ENCODE assay signal across 1 cellular context in the genomic region with DNA sequence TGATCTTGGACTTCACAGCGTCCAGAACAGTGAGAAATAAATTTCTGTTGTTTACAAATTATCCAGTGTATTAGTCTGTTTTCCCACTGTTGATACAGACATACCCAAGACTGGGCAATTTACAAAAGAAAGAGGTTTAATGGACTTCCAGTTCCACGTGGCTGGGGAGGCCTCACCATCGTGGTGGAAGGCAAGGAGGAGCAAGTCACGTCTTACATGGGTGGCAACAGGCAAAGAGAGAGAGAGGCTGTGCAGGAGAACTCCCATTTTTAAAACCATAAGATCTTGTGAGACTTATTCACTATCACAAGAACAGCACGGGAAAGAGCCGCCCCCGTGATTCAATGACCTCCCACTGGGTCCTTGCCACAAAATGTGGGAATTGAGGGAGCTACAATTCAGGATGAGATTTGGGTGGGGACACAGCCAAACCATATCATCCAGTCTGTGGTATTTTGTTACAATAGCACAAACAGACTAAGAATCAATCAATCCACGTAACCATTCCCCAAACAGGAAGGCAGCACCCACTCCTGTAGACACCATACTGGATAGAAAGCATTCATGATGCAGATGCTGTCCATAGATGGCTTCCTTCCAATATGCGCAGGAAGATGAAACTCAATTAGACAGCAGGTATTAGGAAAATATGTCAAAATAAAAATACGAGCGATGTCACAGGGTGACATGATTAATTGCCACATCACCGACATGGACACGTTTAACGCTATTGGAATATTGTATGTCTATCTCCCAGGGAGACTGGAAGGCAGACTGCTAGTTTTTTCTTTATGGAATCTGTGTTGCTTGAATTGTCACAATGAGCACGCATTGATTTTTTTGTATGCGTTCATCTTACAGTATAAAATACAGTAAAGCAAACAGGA.
A peak's percentile ranks its signal among the peaks of the same experiment; 100 is the strongest.
TF ChIP-seq lines count a peak whose summit lies in the region.

No MANE protein-coding gene starts in this region.

TF ChIP-seq in K562, 482 proteins besides CTCF, POLR2A, EP300 and RAD21:
- TF ChIP-seq, protein P1, sequence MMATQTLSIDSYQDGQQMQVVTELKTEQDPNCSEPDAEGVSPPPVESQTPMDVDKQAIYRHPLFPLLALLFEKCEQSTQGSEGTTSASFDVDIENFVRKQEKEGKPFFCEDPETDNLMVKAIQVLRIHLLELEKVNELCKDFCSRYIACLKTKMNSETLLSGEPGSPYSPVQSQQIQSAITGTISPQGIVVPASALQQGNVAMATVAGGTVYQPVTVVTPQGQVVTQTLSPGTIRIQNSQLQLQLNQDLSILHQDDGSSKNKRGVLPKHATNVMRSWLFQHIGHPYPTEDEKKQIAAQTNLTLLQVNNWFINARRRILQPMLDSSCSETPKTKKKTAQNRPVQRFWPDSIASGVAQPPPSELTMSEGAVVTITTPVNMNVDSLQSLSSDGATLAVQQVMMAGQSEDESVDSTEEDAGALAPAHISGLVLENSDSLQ (IDR thresholded peaks at IDR 0.05) = peak; percentile 30; the same call in 1 of the 2 replicates
- TF ChIP-seq KLF10 (CRISPR knock-in tag; IDR thresholded peaks at IDR 0.05) (no peak), ZFP36 (IDR thresholded peaks at IDR 0.05; ENCODE audit: low read depth, low read length, partially characterized antibody) (peak; percentile 32), TRIM24 (IDR thresholded peaks at IDR 0.05) (peak in 1 of 2 experiments; percentile 51; a peak in 1 of 4 replicates), MEIS2 (IDR thresholded peaks at IDR 0.05; ENCODE audit: partially characterized antibody) (peak; percentile 75), ZNF431 (CRISPR knock-in tag; IDR thresholded peaks at IDR 0.05) (peak; percentile 97), POLR2B (IDR thresholded peaks at IDR 0.05; ENCODE audit: low read depth, partially characterized antibody) (no peak), CBX3 (IDR thresholded peaks at IDR 0.05; ENCODE audit: borderline replicate concordance in 1 of 2, low read length in 2 of 2) (peak in 1 of 2 experiments; percentile 34; a peak in 1 of 3 replicates)
- TF ChIP-seq, protein P2, sequence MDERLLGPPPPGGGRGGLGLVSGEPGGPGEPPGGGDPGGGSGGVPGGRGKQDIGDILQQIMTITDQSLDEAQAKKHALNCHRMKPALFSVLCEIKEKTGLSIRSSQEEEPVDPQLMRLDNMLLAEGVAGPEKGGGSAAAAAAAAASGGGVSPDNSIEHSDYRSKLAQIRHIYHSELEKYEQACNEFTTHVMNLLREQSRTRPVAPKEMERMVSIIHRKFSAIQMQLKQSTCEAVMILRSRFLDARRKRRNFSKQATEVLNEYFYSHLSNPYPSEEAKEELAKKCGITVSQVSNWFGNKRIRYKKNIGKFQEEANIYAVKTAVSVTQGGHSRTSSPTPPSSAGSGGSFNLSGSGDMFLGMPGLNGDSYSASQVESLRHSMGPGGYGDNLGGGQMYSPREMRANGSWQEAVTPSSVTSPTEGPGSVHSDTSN (CRISPR knock-in tag; IDR thresholded peaks at IDR 0.05; ENCODE audit: low read depth) = no peak
- TF ChIP-seq, protein P2 (tag; conservative IDR thresholded peaks at IDR 0.05; ENCODE audit: low read depth) = peak; percentile 49; the same call in 1 of the 2 replicates
